ENCODE assay signal across 18 cellular contexts in genomic region chr17:76336756-76337412, GRCh38. TPM values are rescaled to one million over a fixed set of nuclear protein-coding genes. Genes with fewer than 3 reads are reported as not detected.
DNase-seq lines count a peak whose midpoint lies in the region; ATAC-seq and TF ChIP-seq lines count a peak whose summit lies in the region.
"Had no signal": no experiment of that assay in that cellular context is flagged by ENCODE, and none has a peak within 500 bp of the region (broad histone marks: within the 10 kb centered on the region; RNA-seq: fewer than 3 reads in every experiment).

No MANE protein-coding gene starts in this region.

- H2AFZ ChIP-seq in neural progenitor cell (replicated peaks) = no peak overlapping the region

- no peaks in the 10 kb centered on the region for H3K36me3 Mint-ChIP-seq in T-helper 17 cell (ENCODE audit: low read depth)
- H3K36me3 Mint-ChIP-seq in neural progenitor cell = peaks cover 22% of the 10 kb centered on the region

- H3K27me3 ChIP-seq in neural progenitor cell = no peaks in the 10 kb centered on the region
- H3K27me3 ChIP-seq in left lung = no peaks in the 10 kb centered on the region

- in situ Hi-C loops in KBM-7 (cut with MboI; ENCODE audit: low pct_unique_long_range_greater_than_20kb, low sequenced_read_pairs) = no loop called here

- no peaks in the 10 kb centered on the region for H3K9me3 Mint-ChIP-seq in neural progenitor cell
- H3K9me3 Mint-ChIP-seq: CD4-positive, alpha-beta memory T cell; HFFc6 had no signal

- no peaks in the 10 kb centered on the region for H3K9me3 ChIP-seq in T-helper 17 cell (ENCODE audit: control insufficient read depth, low read length, poor library complexity, severe bottlenecking)
- H3K9me3 ChIP-seq in neural progenitor cell (ENCODE audit: low read depth) = no peaks in the 10 kb centered on the region
- H3K9me3 ChIP-seq in left lung = no peaks in the 10 kb centered on the region
- H3K9me3 ChIP-seq: A549 had no signal

- H3K4me2 ChIP-seq in neural progenitor cell = peak overlapping the region; percentile 4
- H3K4me2 ChIP-seq: A549, KMS-11 had no signal

- H3K4me1 ChIP-seq in neural progenitor cell = peaks cover 19% of the 10 kb centered on the region
- peaks cover 0 to 9% of the 10 kb centered on the region in 2 donors for H3K4me1 ChIP-seq in left lung
- H3K4me1 ChIP-seq: A549 had no signal

- peaks cover 8% of the 10 kb centered on the region for H4K20me1 ChIP-seq in neural progenitor cell (ENCODE audit: low read depth)

- H3K27me3 Mint-ChIP-seq in T-helper 17 cell = no peaks in the 10 kb centered on the region
- H3K27me3 Mint-ChIP-seq in neural progenitor cell (ENCODE audit: insufficient read depth, low read depth) = no peaks in the 10 kb centered on the region
- H3K27me3 Mint-ChIP-seq: CD4-positive, alpha-beta memory T cell had no signal

- H3K4me3 Mint-ChIP-seq in T-helper 17 cell (no peak overlapping the region), neural progenitor cell (no peak overlapping the region)
- H3K4me3 Mint-ChIP-seq: CD4-positive, alpha-beta memory T cell; HFFc6 had no signal

- no peak for TF ChIP-seq CTCF in AG10803 (conservative IDR thresholded peaks at IDR 0.05; ENCODE audit: low read length)
- TF ChIP-seq CTCF in neural progenitor cell (IDR thresholded peaks at IDR 0.05) = no peak
- no peak for TF ChIP-seq CTCF in left lung (IDR thresholded peaks at IDR 0.05)

- no peak overlapping the region for H3K4me3 ChIP-seq in AG10803 (ENCODE audit: low read length)
- no peak overlapping the region for H3K4me3 ChIP-seq in neural progenitor cell
- H3K4me3 ChIP-seq in left lung = no peak overlapping the region
- H3K4me3 ChIP-seq: A549 had no signal

- no peaks in the 10 kb centered on the region for H3K79me2 ChIP-seq in neural progenitor cell (ENCODE audit: low read depth)

- H3F3A ChIP-seq in neural progenitor cell (ENCODE audit: low read depth) = peaks cover 23% of the 10 kb centered on the region

- peak overlapping the region; percentile 70 for H3K27ac ChIP-seq in neural progenitor cell
- no peak overlapping the region for H3K27ac ChIP-seq in left lung
- H3K27ac ChIP-seq: A549, KMS-11 had no signal

- no peak overlapping the region for H3K9ac ChIP-seq in neural progenitor cell
- H3K9ac ChIP-seq: KMS-11 had no signal

- no peak for ATAC-seq in T-helper 17 cell
- ATAC-seq in GM21529 (IDR thresholded peaks at IDR 0.05; ENCODE audit: unreplicated experiment) = no peak
- no peak for ATAC-seq in left lung
- ATAC-seq: A549, SK-N-SH treated with all-trans-retinoic acid at 6 μM for 48 hours had no signal

- H3K27ac Mint-ChIP-seq in T-helper 17 cell (peak overlapping the region; percentile 29), neural progenitor cell (no peak overlapping the region)
- H3K27ac Mint-ChIP-seq: HFFc6 had no signal

- peak; percentile 31 for DNase-seq in AG10803 (ENCODE audit: low read depth)
- DNase-seq in KBM-7 = peak; percentile 33
- DNase-seq in T-helper 17 cell = no peak
- DNase-seq in neural progenitor cell (ENCODE audit: low spot score) = peak; percentile 66
- no peak for DNase-seq in putamen (ENCODE audit: low spot score)
- DNase-seq in left lung = no peak
- no peak for DNase-seq in SHP77 (lab: John Stamatoyannopoulos, UW)
- DNase-seq: AML-193; CD4-positive, alpha-beta memory T cell; DMS79; HFFc6; NCI-H1436; NCI-H2081 treated with DMSO at 0.1 percent for 48 hours; NCI-H526 had no signal

- H3K4me1 Mint-ChIP-seq in T-helper 17 cell = peaks cover 11% of the 10 kb centered on the region
- peaks cover 4% of the 10 kb centered on the region for H3K4me1 Mint-ChIP-seq in neural progenitor cell

- H3K36me3 ChIP-seq in neural progenitor cell (no peaks in the 10 kb centered on the region), left lung (peaks cover 0 to 14% of the 10 kb centered on the region in 2 donors)

- intact Hi-C loops in left lung (cut with DNase I) = no loop called here

RNA-seq across cellular contexts. Expression of gene PRPSAP1, which starts 16.8 kb away (rescaled TPM):
- total RNA-seq in T-helper 17 cell = 10 to 100 TPM; 19.4 to 22.1 TPM
- 73.7 and 89.7 TPM in 2 replicates for total RNA-seq in neural progenitor cell (ENCODE audit: low replicate concordance)
- 10 to 100 TPM; 51.2 to 52.8 TPM for total RNA-seq in left lung

RNA-seq across cellular contexts. Expression of gene QRICH2, which starts 28.8 kb away (rescaled TPM):
- total RNA-seq in T-helper 17 cell (1 to 10 TPM; 1.7 to 3.6 TPM), neural progenitor cell (ENCODE audit: low replicate concordance) (1.7 and 2.3 TPM in 2 replicates), left lung (1 to 10 TPM; 2.8 to 3.3 TPM)

RNA-seq across cellular contexts. Expression of gene SPHK1, which starts 47.5 kb away (rescaled TPM):
- total RNA-seq in T-helper 17 cell (1 to 10 TPM; 2.4 to 6.0 TPM), neural progenitor cell (ENCODE audit: low replicate concordance) (1.3 and 1.9 TPM in 2 replicates), left lung (10 to 100 TPM in 1 of 2 donors, 1 to 10 TPM in 1; 6.3 to 35.1 TPM)

Comparison
In these comparisons a context has a peak if more than half of its experiments do, and no peak if none do; other contexts are left out.
1. DNase-seq: peak in AG10803 (single experiment), KBM-7 (single experiment) and neural progenitor cell (single experiment); none in T-helper 17 cell (0 of 3), putamen (single experiment), left lung (0 of 2) and SHP77 (0 of 2).